21 cellular contexts compared by ENCODE assay signal in genomic region chr5:149011731-149012130, GRCh38. TPM values are rescaled to one million over a fixed set of nuclear protein-coding genes. Genes with fewer than 3 reads are reported as not detected.
DNase-seq lines count a peak whose midpoint lies in the region; ATAC-seq, FAIRE-seq and TF ChIP-seq lines count a peak whose summit lies in the region.
"Had no signal": no experiment of that assay in that cellular context is flagged by ENCODE, and none has a peak within 500 bp of the region (broad histone marks: within the 10 kb centered on the region; RNA-seq: fewer than 3 reads in every experiment).

No MANE protein-coding gene starts in this region.

- no peak for DNase-seq in A549 (ENCODE audit: low read depth in 1 of 2, low spot score in 1 of 2)
- DNase-seq in GM23338 (ENCODE audit: low spot score) = no peak
- no peak for DNase-seq in RWPE2 (ENCODE audit: low spot score)
- DNase-seq in T-helper 2 cell = no peak
- no peak for DNase-seq in sigmoid colon
- DNase-seq: CD4-positive, CD25-positive, alpha-beta regulatory T cell; CD8-positive, alpha-beta memory T cell; COR-L47; DMS153; DMS79; GDM1; GM23248; KBM-7 had no signal

- no peak for TF ChIP-seq EP300 in A549 (IDR thresholded peaks at IDR 0.05)
- no peak for TF ChIP-seq EP300 in sigmoid colon (IDR thresholded peaks at IDR 0.05)

- H3K79me2 ChIP-seq in GM23338 (replicated peaks; ENCODE audit: insufficient read depth) = no peaks in the 10 kb centered on the region

- H3K9me2 ChIP-seq in GM23338 (ENCODE audit: insufficient read depth) = no peaks in the 10 kb centered on the region

- no peak overlapping the region for H3K27ac Mint-ChIP-seq in GM23338
- H3K27ac Mint-ChIP-seq: CD8-positive, alpha-beta memory T cell; HFFc6 had no signal

- H3F3A ChIP-seq in GM23338 (replicated peaks; ENCODE audit: low read depth) = no peaks in the 10 kb centered on the region

- H3K4me3 Mint-ChIP-seq in GM23338 = no peak overlapping the region
- H3K4me3 Mint-ChIP-seq: CD4-positive, CD25-positive, alpha-beta regulatory T cell; CD8-positive, alpha-beta memory T cell; HFFc6 had no signal

- H3K4me1 Mint-ChIP-seq in GM23338 = no peaks in the 10 kb centered on the region
- H3K4me1 Mint-ChIP-seq: CD4-positive, CD25-positive, alpha-beta regulatory T cell; CD8-positive, alpha-beta memory T cell had no signal

- no peaks in the 10 kb centered on the region for H3K36me3 Mint-ChIP-seq in GM23338 (ENCODE audit: low read depth)
- H3K36me3 Mint-ChIP-seq: CD4-positive, CD25-positive, alpha-beta regulatory T cell; CD8-positive, alpha-beta memory T cell had no signal

- H3K27ac ChIP-seq in A549 (no peak overlapping the region), GM23338 (ENCODE audit: low read depth) (no peak overlapping the region), RWPE2 (ENCODE audit: poor library complexity, severe bottlenecking) (peak overlapping the region; percentile 48), sigmoid colon (no peak overlapping the region)
- H3K27ac ChIP-seq: GM23248 had no signal

- H3K27me3 Mint-ChIP-seq in GM23338 (ENCODE audit: insufficient read depth, low read depth, poor library complexity) = peaks cover 2% of the 10 kb centered on the region

- no peaks in the 10 kb centered on the region for H3K4me1 ChIP-seq in A549
- no peaks in the 10 kb centered on the region for H3K4me1 ChIP-seq in GM23338 (ENCODE audit: insufficient read depth)
- H3K4me1 ChIP-seq in RWPE2 (ENCODE audit: insufficient read depth, poor library complexity, severe bottlenecking) = peaks cover 15% of the 10 kb centered on the region
- peaks cover 0 to 19% (median 12%) of the 10 kb centered on the region in 4 donors for H3K4me1 ChIP-seq in sigmoid colon

- POLR2A ChIA-PET in A549 (lab: Yijun Ruan, JAX) = interaction anchor here (0.6 kb wide), 1 partner anchor 186 kb away, joined by 3 read pairs; no protein-coding TSS in a partner anchor

- 37% methylated on average over 2 of the region's 2 CpGs for WGBS in A549 (ENCODE audit: missing lambda C conversion rate)
- 90 to 93% methylated on average over 2 of the region's 2 CpGs for WGBS in sigmoid colon, 2 donors

- H3K9me3 ChIP-seq in A549 (no peaks in the 10 kb centered on the region), RWPE2 (ENCODE audit: severe bottlenecking) (no peaks in the 10 kb centered on the region), sigmoid colon (no peaks in the 10 kb centered on the region)
- H3K9me3 ChIP-seq: BE2C had no signal

- intact Hi-C loops in sigmoid colon (cut with DNase I) = no loop called here

- H3K4me2 ChIP-seq in A549 (no peak overlapping the region), GM23338 (no peak overlapping the region)

- H3K36me3 ChIP-seq in GM23338 (ENCODE audit: insufficient read depth) (no peaks in the 10 kb centered on the region), RWPE2 (ENCODE audit: low read depth) (no peaks in the 10 kb centered on the region), sigmoid colon (no peaks in the 10 kb centered on the region)
- H3K36me3 ChIP-seq: BE2C had no signal

- no peak overlapping the region for H3K4me3 ChIP-seq in A549
- no peak overlapping the region for H3K4me3 ChIP-seq in GM23338
- no peak overlapping the region for H3K4me3 ChIP-seq in RWPE2 (ENCODE audit: severe bottlenecking)
- no peak overlapping the region for H3K4me3 ChIP-seq in sigmoid colon
- H3K4me3 ChIP-seq: GM23248 had no signal

- no peak for TF ChIP-seq RAD21 in A549 (conservative IDR thresholded peaks at IDR 0.05 in 1 of 2, IDR thresholded peaks at IDR 0.05 in 1 of 2)

- CTCF ChIA-PET in A549 (lab: Yijun Ruan, JAX) = interaction anchor here (0.9 to 11.5 kb wide), 5 partner anchors 9 to 103 kb away, joined by 3 to 68 read pairs (median 5); no protein-coding TSS in a partner anchor

- H2AFZ ChIP-seq in GM23338 = peak overlapping the region; percentile 52; the same call in 1 of the 2 replicates
- H2AFZ ChIP-seq: GM23248 had no signal

- H3K9me3 Mint-ChIP-seq in GM23338 = no peaks in the 10 kb centered on the region
- H3K9me3 Mint-ChIP-seq: CD4-positive, CD25-positive, alpha-beta regulatory T cell; CD8-positive, alpha-beta memory T cell; HFFc6 had no signal

- no peak for TF ChIP-seq CTCF in A549 (IDR thresholded peaks at IDR 0.05)
- no peak for TF ChIP-seq CTCF in GM23338 (conservative IDR thresholded peaks at IDR 0.05; ENCODE audit: low read depth in 2 of 2)
- TF ChIP-seq CTCF in RWPE2 (IDR thresholded peaks at IDR 0.05; ENCODE audit: poor library complexity, severe bottlenecking) = no peak
- TF ChIP-seq CTCF in sigmoid colon (IDR thresholded peaks at IDR 0.05) = no peak

- no peaks in the 10 kb centered on the region for H4K20me1 ChIP-seq in GM23338 (replicated peaks; ENCODE audit: insufficient read depth)

- FAIRE-seq in A549 (lab: Jason Lieb, UNC) (no peak), colon (lab: Jason Lieb, UNC) (peak; percentile 43)
- FAIRE-seq: GM12892, GM18507 had no signal

- ATAC-seq in A549 (no peak), GM23338 (no peak), RWPE2 (ENCODE audit: low read depth) (no peak), HG03457 (IDR thresholded peaks at IDR 0.05; ENCODE audit: unreplicated experiment) (no peak), HG02763 (IDR thresholded peaks at IDR 0.05; ENCODE audit: unreplicated experiment) (no peak)

- H3K27me3 ChIP-seq in GM23338 (ENCODE audit: insufficient read depth) (no peaks in the 10 kb centered on the region), RWPE2 (ENCODE audit: insufficient read depth, poor library complexity, severe bottlenecking) (no peaks in the 10 kb centered on the region), sigmoid colon (no peaks in the 10 kb centered on the region)
- H3K27me3 ChIP-seq: BE2C had no signal

- no peak for TF ChIP-seq POLR2A in A549 (IDR thresholded peaks at IDR 0.05; ENCODE audit: low read length)
- no peak for TF ChIP-seq POLR2A in sigmoid colon (IDR thresholded peaks at IDR 0.05)

TF ChIP-seq in A549, 52 proteins besides CTCF, POLR2A, EP300 and RAD21:
- peak; percentile 88 for TF ChIP-seq MAFK (IDR thresholded peaks at IDR 0.05; ENCODE audit: partially characterized antibody)
- TF ChIP-seq BHLHE40 (IDR thresholded peaks at IDR 0.05; ENCODE audit: low read depth, low read length) = no peak
TF ChIP-seq in A549: peak in this region for 1.

TF ChIP-seq in GM23338, 12 proteins besides CTCF, POLR2A, EP300 and RAD21:
- TF ChIP-seq ZNF331 (CRISPR knock-in tag; IDR thresholded peaks at IDR 0.05; ENCODE audit: low read depth) (no peak), POLR2AphosphoS5 (IDR thresholded peaks at IDR 0.05; ENCODE audit: low read depth) (no peak), EZH2phosphoT487 (IDR thresholded peaks at IDR 0.05; ENCODE audit: unreplicated experiment) (no peak), REST (IDR thresholded peaks at IDR 0.05; ENCODE audit: unreplicated experiment) (no peak), STAT1 (IDR thresholded peaks at IDR 0.05; ENCODE audit: unreplicated experiment) (no peak)

RNA-seq across cellular contexts. Expression of gene SH3TC2, which starts 51.1 kb away (rescaled TPM):
- polyA plus RNA-seq in A549 (2011; rRNA removed) (0.06 and 0.17 TPM in 2 replicates), A549 (2017; fragmentation: RNase III; extraction: RNeasy Plus Mini Kit Qiagen cat#74134 plus additional on column Dnase treatment) (0.30 to 0.55 TPM (median 0.34 TPM) in 3 replicates), GM23338 (2016; fragmentation: Nextera tagmentation; extraction: Ambion mirVana) (0.10 TPM in 1 of 2 replicates, not detected in the other), sigmoid colon (1 to 10 TPM in 1 of 3 donors, under 1 TPM in 1, not detected in 1; under 0.01 to 1.0 TPM)
- 0.08 and 0.09 TPM in 2 replicates for polyA plus RNA-seq in A549 (2012; cell fraction: cytosol; rRNA removed)
- 0.23 and 0.26 TPM in 2 replicates for polyA plus RNA-seq in A549 (2012; cell fraction: nucleus; rRNA removed)
- 0.41 and 0.54 TPM in 2 replicates for polyA minus RNA-seq in A549 (2011; rRNA and poly(A)+ RNA removed)
- total RNA-seq in GM23338 (2014; rRNA removed; shearing (Covaris generic)) = 0.04 and 0.17 TPM in 2 replicates
- total RNA-seq in sigmoid colon = 1 to 10 TPM in 3 of 4 donors, under 1 TPM in 1; 0.66 to 8.3 (median 3.7) TPM
- total RNA-seq: CD8-positive, alpha-beta memory T cell; H7 had no signal
- polyA plus RNA-seq: CD4-positive, CD25-positive, alpha-beta regulatory T cell; CD8-positive, alpha-beta memory T cell had no signal
